Comparison of ENCODE assay signal across 10 cellular contexts in the genomic region with DNA sequence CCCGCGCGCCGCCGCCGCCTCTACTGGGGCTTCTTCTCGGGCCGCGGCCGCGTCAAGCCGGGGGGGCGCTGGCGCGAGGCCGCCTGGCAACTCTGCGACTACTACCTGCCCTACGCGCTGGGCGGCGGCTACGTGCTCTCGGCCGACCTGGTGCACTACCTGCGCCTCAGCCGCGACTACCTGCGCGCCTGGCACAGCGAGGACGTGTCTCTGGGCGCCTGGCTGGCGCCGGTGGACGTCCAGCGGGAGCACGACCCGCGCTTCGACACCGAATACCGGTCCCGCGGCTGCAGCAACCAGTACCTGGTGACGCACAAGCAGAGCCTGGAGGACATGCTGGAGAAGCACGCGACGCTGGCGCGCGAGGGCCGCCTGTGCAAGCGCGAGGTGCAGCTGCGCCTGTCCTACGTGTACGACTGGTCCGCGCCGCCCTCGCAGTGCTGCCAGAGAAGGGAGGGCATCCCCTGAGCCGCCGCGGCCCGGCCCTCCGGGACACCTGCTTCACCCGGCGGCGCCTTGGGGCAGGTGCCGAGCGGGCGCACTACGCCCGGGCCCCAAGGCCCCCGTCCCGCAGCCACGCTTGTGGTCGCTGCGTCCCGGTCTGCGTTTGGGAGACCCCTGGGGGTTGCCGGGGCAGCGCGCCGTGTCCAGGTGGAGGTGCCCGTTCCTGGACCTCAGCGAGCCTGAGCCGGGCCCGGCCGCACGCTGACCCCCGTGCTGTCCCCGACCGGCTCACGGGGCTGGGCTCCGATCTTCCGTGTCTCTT. TPM values are rescaled to one million over a fixed set of nuclear protein-coding genes. Genes with fewer than 3 reads are reported as not detected.
DNase-seq lines count a peak whose midpoint lies in the region; ATAC-seq, FAIRE-seq and TF ChIP-seq lines count a peak whose summit lies in the region.
"Had no signal": no experiment of that assay in that cellular context is flagged by ENCODE, and none has a peak within 500 bp of the region (broad histone marks: within the 10 kb centered on the region; RNA-seq: fewer than 3 reads in every experiment).

No MANE protein-coding gene starts in this region.

- H3K9me3 ChIP-seq in CD4-positive, alpha-beta memory T cell (ENCODE audit: control insufficient read depth in 1 of 2, low read length in 2 of 2), result no peaks in the 10 kb centered on the region
- no peaks in the 10 kb centered on the region for H3K9me3 ChIP-seq in osteoblast (ENCODE audit: low read depth, low read length)

- no peak overlapping the region for H2AFZ ChIP-seq in osteoblast (ENCODE audit: low read length)

- no peak overlapping the region for H3K4me2 ChIP-seq in osteoblast (ENCODE audit: insufficient read depth, low read length)

- no peak for TF ChIP-seq POLR2A in GM12892 (IDR thresholded peaks at IDR 0.05; ENCODE audit: low read depth, low read length)

- peaks cover 5 to 27% of the 10 kb centered on the region in 2 donors for H3K36me3 Mint-ChIP-seq in CD4-positive, alpha-beta memory T cell
- peaks cover 54% of the 10 kb centered on the region for H3K36me3 Mint-ChIP-seq in dendritic cell treated with granulocyte-macrophage colony-stimulating factor and Interleukin-4, amounts not matched to agents 40 ng/mL and 50 ng/mL, for 4 days (ENCODE audit: low read depth)

- H3K4me3 Mint-ChIP-seq in CD4-positive, alpha-beta memory T cell, result peak overlapping the region; percentile 65 to 85 (median 78)
- H3K4me3 Mint-ChIP-seq in dendritic cell treated with granulocyte-macrophage colony-stimulating factor and Interleukin-4, amounts not matched to agents 40 ng/mL and 50 ng/mL, for 4 days, result peak overlapping the region; percentile 67

- intact Hi-C loops in CD4-positive, alpha-beta memory T cell (cut with micrococcal nuclease), result loop anchor here (1.0 to 5.0 kb wide), 3 partner anchors 40 to 96 kb away; a partner anchor contains a TSS
- intact Hi-C loops in dendritic cell treated with granulocyte-macrophage colony-stimulating factor and Interleukin-4, amounts not matched to agents 40 ng/mL and 50 ng/mL, for 4 days (cut with micrococcal nuclease), result no loop called here

- no peaks in the 10 kb centered on the region for H3K27me3 ChIP-seq in CD4-positive, alpha-beta memory T cell (ENCODE audit: insufficient read depth, low read length)
- peaks cover 9% of the 10 kb centered on the region for H3K27me3 ChIP-seq in osteoblast (ENCODE audit: insufficient read depth, low read length)

- POLR2A ChIA-PET in CD4-positive, alpha-beta memory T cell (lab: Charles Lee; ENCODE audit: partially characterized antibody), result interaction anchor here (1.1 to 2.4 kb wide), 5 partner anchors 16 to 166 kb away, joined by 3 to 19 read pairs (median 3); a partner anchor contains a TSS

- no peak for FAIRE-seq in GM12892 (lab: Jason Lieb, UNC)
- FAIRE-seq in GM19239 (lab: Jason Lieb, UNC), result no peak

- H3K4me1 ChIP-seq in CD4-positive, alpha-beta memory T cell (ENCODE audit: insufficient read depth, low read length), result peaks cover 39% of the 10 kb centered on the region
- H3K4me1 ChIP-seq in osteoblast (ENCODE audit: insufficient read depth, low read length), result peaks cover 13% of the 10 kb centered on the region

- no peak overlapping the region for H3K4me3 ChIP-seq in CD4-positive, alpha-beta memory T cell (ENCODE audit: low read length in 2 of 2)
- H3K4me3 ChIP-seq in LNCaP clone FGC (ENCODE audit: low read depth, low read length) (peak overlapping the region; percentile 24), osteoblast (ENCODE audit: insufficient read depth, low read length) (peak overlapping the region; percentile 38)

- peak overlapping the region; percentile 47 to 88 (median 71) for H3K27ac Mint-ChIP-seq in CD4-positive, alpha-beta memory T cell
- peak overlapping the region; percentile 63 for H3K27ac Mint-ChIP-seq in dendritic cell treated with granulocyte-macrophage colony-stimulating factor and Interleukin-4, amounts not matched to agents 40 ng/mL and 50 ng/mL, for 4 days

- no peaks in the 10 kb centered on the region for H3K27me3 Mint-ChIP-seq in CD4-positive, alpha-beta memory T cell
- H3K27me3 Mint-ChIP-seq in dendritic cell treated with granulocyte-macrophage colony-stimulating factor and Interleukin-4, amounts not matched to agents 40 ng/mL and 50 ng/mL, for 4 days, result peaks cover 10% of the 10 kb centered on the region

- peaks cover 0 to 4% (median 0%) of the 10 kb centered on the region in 8 donors for H3K9me3 Mint-ChIP-seq in CD4-positive, alpha-beta memory T cell
- no peaks in the 10 kb centered on the region for H3K9me3 Mint-ChIP-seq in dendritic cell treated with granulocyte-macrophage colony-stimulating factor and Interleukin-4, amounts not matched to agents 40 ng/mL and 50 ng/mL, for 4 days

- H4K20me1 ChIP-seq in osteoblast (ENCODE audit: insufficient read depth, low read length), result peaks cover 26% of the 10 kb centered on the region

- no peak for ATAC-seq in GM19351 (IDR thresholded peaks at IDR 0.05; ENCODE audit: unreplicated experiment)

- H3K4me1 Mint-ChIP-seq in CD4-positive, alpha-beta memory T cell, result peaks cover 15 to 49% (median 30%) of the 10 kb centered on the region in 4 donors
- peaks cover 37% of the 10 kb centered on the region for H3K4me1 Mint-ChIP-seq in dendritic cell treated with granulocyte-macrophage colony-stimulating factor and Interleukin-4, amounts not matched to agents 40 ng/mL and 50 ng/mL, for 4 days (ENCODE audit: low read depth)

- CTCF ChIA-PET in CD4-positive, alpha-beta memory T cell (lab: Charles Lee; ENCODE audit: partially characterized antibody), result no interaction called here

- no peak for TF ChIP-seq CTCF in LNCaP clone FGC (IDR thresholded peaks at IDR 0.05; ENCODE audit: control insufficient read depth, extremely low read depth, insufficient read depth)
- no peak for TF ChIP-seq CTCF in osteoblast (IDR thresholded peaks at IDR 0.05; ENCODE audit: extremely low read depth, low read depth, low read length)

- H3K79me2 ChIP-seq in osteoblast (ENCODE audit: insufficient read depth, low read length), result peaks cover 56% of the 10 kb centered on the region

- H3K36me3 ChIP-seq in CD4-positive, alpha-beta memory T cell (ENCODE audit: insufficient read depth, low read length), result peaks cover 12% of the 10 kb centered on the region
- H3K36me3 ChIP-seq in osteoblast (ENCODE audit: insufficient read depth, low read length), result peaks cover 7% of the 10 kb centered on the region

- no peak overlapping the region for H3K27ac ChIP-seq in CD4-positive, alpha-beta memory T cell (ENCODE audit: low read depth, low read length)
- no peak overlapping the region for H3K27ac ChIP-seq in osteoblast (ENCODE audit: low read depth, low read length)

- no peak for DNase-seq in CD4-positive, alpha-beta memory T cell
- no peak for DNase-seq in LNCaP clone FGC (ENCODE audit: low read depth)
- DNase-seq in osteoblast (ENCODE audit: insufficient read length, low spot score, missing footprints), result no peak
- DNase-seq in GM12892 (ENCODE audit: insufficient read length), result no peak
- no peak for DNase-seq in GM19239 (ENCODE audit: insufficient read length, low spot score)
- no peak for DNase-seq in HK-2 (ENCODE audit: unreplicated experiment)
- DNase-seq: stimulated activated CD4-positive, alpha-beta T cell treated with anti-CD3 and anti-CD28 coated beads, Interleukin-15, amount 100 ng/mL, for 24 hours had no signal

RNA-seq across cellular contexts. Expression of a gene that starts 0.9 kb away (rescaled TPM):
- total RNA-seq in CD4-positive, alpha-beta memory T cell, result 10 to 100 TPM; 23.0 to 23.7 TPM
- 10 to 100 TPM in 1 of 2 donors, 1 to 10 TPM in 1; 5.4 to 14.4 TPM for polyA plus RNA-seq in CD4-positive, alpha-beta memory T cell
- total RNA-seq in osteoblast, result 26.5 and 29.7 TPM in 2 replicates
- 3.6 TPM for polyA plus RNA-seq in GM12892 (2012; ENCODE audit: missing spikeins)

RNA-seq across cellular contexts. Expression of a gene that starts 1.2 kb away (rescaled TPM):
- total RNA-seq in CD4-positive, alpha-beta memory T cell, result 100 to 1,000 TPM; 125 to 138 TPM
- polyA plus RNA-seq in CD4-positive, alpha-beta memory T cell, result 100 to 1,000 TPM in 1 of 2 donors, 10 to 100 TPM in 1; 97.4 to 106 TPM
- total RNA-seq in osteoblast, result 136 and 151 TPM in 2 replicates
- 32.3 TPM for polyA plus RNA-seq in GM12892 (2012; ENCODE audit: missing spikeins)

RNA-seq across cellular contexts. Expression of a gene that starts 13.5 kb away (rescaled TPM):
- 1 to 10 TPM; 2.4 to 3.3 TPM for total RNA-seq in CD4-positive, alpha-beta memory T cell
- polyA plus RNA-seq in CD4-positive, alpha-beta memory T cell, result under 1 TPM in 1 of 2 donors, not detected in 1; 0.31 TPM
- 0.36 and 0.59 TPM in 2 replicates for total RNA-seq in osteoblast
- not detected for polyA plus RNA-seq in GM12892 (2012; ENCODE audit: missing spikeins)

RNA-seq across cellular contexts. Expression of a gene that starts 19.0 kb away (rescaled TPM):
- 10 to 100 TPM; 13.5 to 15.5 TPM for total RNA-seq in CD4-positive, alpha-beta memory T cell
- polyA plus RNA-seq in CD4-positive, alpha-beta memory T cell, result 10 to 100 TPM; 63.2 to 75.1 TPM
- total RNA-seq in osteoblast, result under 0.01 TPM in 1 of 2 replicates, not detected in the other
- polyA plus RNA-seq in GM12892 (2012; ENCODE audit: missing spikeins), result 2.9 TPM

RNA-seq across cellular contexts. Expression of a gene that starts 26.6 kb away (rescaled TPM):
- 1 to 10 TPM; 8.0 to 8.6 TPM for total RNA-seq in CD4-positive, alpha-beta memory T cell
- polyA plus RNA-seq in CD4-positive, alpha-beta memory T cell, result 10 to 100 TPM; 22.1 to 27.1 TPM
- 0.29 TPM in 1 of 2 replicates, not detected in the other for total RNA-seq in osteoblast
- polyA plus RNA-seq in GM12892 (2012; ENCODE audit: missing spikeins), result 3.6 TPM
- total RNA-seq: fibroblast of villous mesenchyme had no signal

Comparison
In these comparisons a context has a peak if more than half of its experiments do, and no peak if none do; other contexts are left out.
1. H3K4me3 ChIP-seq: peak in LNCaP clone FGC (single experiment) and osteoblast (single experiment); none in CD4-positive, alpha-beta memory T cell (0 of 2).